27 cellular contexts compared by ENCODE assay signal in genomic region chr10:84511106-84511505, GRCh38.
"Had no signal": no experiment of that assay in that cellular context is flagged by ENCODE, and none has a peak within 500 bp of the region (broad histone marks: within the 10 kb centered on the region; RNA-seq: fewer than 3 reads in every experiment).

No MANE protein-coding gene starts in this region.

- H3K9me3 Mint-ChIP-seq: activated naive CD8-positive, alpha-beta T cell treated with anti-CD3 and anti-CD28 coated beads, Interleukin-2, amount 10 ng/mL, durations not matched to agents 7 days and 5 days; brain; T-cell; WTC11 had no signal

- H3K4me2 ChIP-seq: PC-9 had no signal

- H3K4me3 Mint-ChIP-seq: activated CD8-positive, alpha-beta T cell treated with anti-CD3 and anti-CD28 coated beads, Interleukin-2, amount 10 ng/mL, durations not matched to agents 7 days and 5 days; activated naive CD8-positive, alpha-beta T cell treated with anti-CD3 and anti-CD28 coated beads, Interleukin-2, amount 10 ng/mL, durations not matched to agents 7 days and 5 days; brain; T-cell; WTC11 had no signal

- H3K4me1 ChIP-seq: adrenal gland, ascending aorta had no signal

- H3K9me3 ChIP-seq: adrenal gland, ascending aorta had no signal

- ATAC-seq: activated CD8-positive, alpha-beta T cell treated with anti-CD3 and anti-CD28 coated beads, Interleukin-2, amount 10 ng/mL, durations not matched to agents 7 days and 5 days; K562; T-cell; WTC11 had no signal

- H2AFZ ChIP-seq: PC-9 had no signal

- H3K27ac ChIP-seq: adrenal gland, ascending aorta, cardiac muscle cell, PC-9, SK-N-MC had no signal

- H3K27ac Mint-ChIP-seq: activated CD8-positive, alpha-beta T cell treated with anti-CD3 and anti-CD28 coated beads, Interleukin-2, amount 10 ng/mL, durations not matched to agents 7 days and 5 days; activated naive CD8-positive, alpha-beta T cell treated with anti-CD3 and anti-CD28 coated beads, Interleukin-2, amount 10 ng/mL, durations not matched to agents 7 days and 5 days; T-cell; WTC11 had no signal

- H3K4me1 Mint-ChIP-seq: activated naive CD8-positive, alpha-beta T cell treated with anti-CD3 and anti-CD28 coated beads, Interleukin-2, amount 10 ng/mL, durations not matched to agents 7 days and 5 days had no signal

- H3K27me3 ChIP-seq: adrenal gland, ascending aorta, cardiac muscle cell had no signal

- H3K27me3 Mint-ChIP-seq: activated naive CD8-positive, alpha-beta T cell treated with anti-CD3 and anti-CD28 coated beads, Interleukin-2, amount 10 ng/mL, durations not matched to agents 7 days and 5 days; brain; T-cell had no signal

- DNase-seq: activated CD4-positive, alpha-beta T cell treated with anti-CD3 and anti-CD28 coated beads for 48 hours; activated CD4-positive, alpha-beta T cell treated with anti-CD3 and anti-CD28 coated beads, Interleukin-2, amount 50 U/mL, for 4 hours; activated CD4-positive, CD25-positive, alpha-beta regulatory T cell treated with anti-CD3 and anti-CD28 coated beads, Interleukin-2, amount 50 U/mL, for 72 hours; activated CD8-positive, alpha-beta memory T cell treated with anti-CD3 and anti-CD28 coated beads, Interleukin-2, amount 50 U/mL, for 48 hours; activated CD8-positive, alpha-beta T cell treated with anti-CD3 and anti-CD28 coated beads, Interleukin-2, amount 10 ng/mL, durations not matched to agents 7 days and 5 days; activated naive CD4-positive, alpha-beta T cell treated with anti-CD3 and anti-CD28 coated beads, Interleukin-2, amount 50 U/mL, for 16 hours; activated naive CD8-positive, alpha-beta T cell treated with anti-CD3 and anti-CD28 coated beads, Interleukin-2, amount 10 ng/mL, durations not matched to agents 7 days and 5 days; activated T-cell treated with anti-CD3 and anti-CD28 coated beads, Interleukin-2, amount 50 U/mL, for 1 hour; adrenal gland; cerebellar nuclear complex; Karpas-422; MM.1S; NCI-H1105 treated with DMSO at 0.1 percent for 48 hours; NCI-H1436 treated with DMSO at 0.1 percent for 48 hours; NCI-H187; NCI-H2081; NCI-H446; NCI-H524; PC-9; SIG-M5; T-cell had no signal

- H3K4me3 ChIP-seq: adrenal gland, ascending aorta, cardiac muscle cell, K562, PC-9, SK-N-MC had no signal
